In genomic region chr17:62478976-62479894, GRCh38 we compare ENCODE assay signal across 8 cellular contexts. TPM values are rescaled to one million over a fixed set of nuclear protein-coding genes. Genes with fewer than 3 reads are reported as not detected.
DNase-seq lines count a peak whose midpoint lies in the region; ATAC-seq and TF ChIP-seq lines count a peak whose summit lies in the region.
"Not testable (repeated sequence)": the region's sequence is repeated elsewhere in the genome, so short reads cannot be mapped to it uniquely, and the experiment has no call there.

No MANE protein-coding gene starts in this region.

- not testable (repeated sequence) for H2BK15ac ChIP-seq in mesendoderm (replicated peaks; ENCODE audit: low read depth)

- peak overlapping the region; percentile 73 for H3K27ac ChIP-seq in RWPE2 (ENCODE audit: poor library complexity, severe bottlenecking)
- peak overlapping the region; percentile 62 for H3K27ac ChIP-seq in mesendoderm (ENCODE audit: low read depth, low read length)

- H3K18ac ChIP-seq in mesendoderm (ENCODE audit: low read length), result peak overlapping the region; percentile 99

- peak overlapping the region; percentile 80 for H3K9ac ChIP-seq in mesendoderm (ENCODE audit: low read length)

- peak; percentile 34 for DNase-seq in CD1c-positive myeloid dendritic cell (ENCODE audit: extremely low spot score)
- DNase-seq in RWPE2 (ENCODE audit: low spot score), result not testable (repeated sequence)
- peak; percentile 83 for DNase-seq in activated effector memory CD4-positive, alpha-beta T cell treated with anti-CD3 and anti-CD28 coated beads, Interleukin-2, amount 50 U/mL, for 16 hours
- DNase-seq in mesendoderm, result peak; percentile 45
- peak; percentile 38 to 40 for DNase-seq in stimulated activated CD4-positive, alpha-beta T cell treated with anti-CD3 and anti-CD28 coated beads, Interleukin-2, amount 100 ng/mL, for 24 hours

- TF ChIP-seq CTCF in RWPE2 (IDR thresholded peaks at IDR 0.05; ENCODE audit: poor library complexity, severe bottlenecking), result not testable (repeated sequence)

- H3K23ac ChIP-seq in mesendoderm (ENCODE audit: low read length), result not testable (repeated sequence)

- WGBS in mesendoderm (ENCODE audit: extremely low coverage, insufficient coverage, low lambda C conversion rate), result no CpG with 5 or more reads among the region's 90 CpGs

- not testable (repeated sequence) for H3K4me1 ChIP-seq in RWPE2 (ENCODE audit: insufficient read depth, poor library complexity, severe bottlenecking); mesendoderm (ENCODE audit: control insufficient read depth, low read depth, low read length)

- H3K4me3 ChIP-seq in RWPE2 (ENCODE audit: severe bottlenecking), result peak overlapping the region; percentile 99
- H3K4me3 ChIP-seq in mesendoderm (ENCODE audit: low read length), result peak overlapping the region; percentile 58

- H3K79me1 ChIP-seq in mesendoderm (ENCODE audit: low read length), result not testable (repeated sequence)

- not testable (repeated sequence) for H3K9me3 ChIP-seq in RWPE2 (ENCODE audit: severe bottlenecking)

- H3K36me3 ChIP-seq in RWPE2 (ENCODE audit: low read depth); mesendoderm (ENCODE audit: control insufficient read depth, insufficient read depth, low read length): not testable (repeated sequence)

- H2BK120ac ChIP-seq in mesendoderm (ENCODE audit: low read depth, low read length), result not testable (repeated sequence)

- H3K4ac ChIP-seq in mesendoderm (ENCODE audit: low read depth, low read length), result peak overlapping the region; percentile 62

- ATAC-seq in GM19468 (IDR thresholded peaks at IDR 0.05; ENCODE audit: extremely low read depth, unreplicated experiment) (peak; percentile 15), HG03378 (IDR thresholded peaks at IDR 0.05; ENCODE audit: unreplicated experiment) (peak; percentile 31), RWPE2 (ENCODE audit: low read depth) (peak; percentile 26), esophagus mucosa (peak; percentile 59)

- peak overlapping the region; percentile 40 for H3K4me2 ChIP-seq in mesendoderm (ENCODE audit: low read length)

- H2BK5ac ChIP-seq in mesendoderm (ENCODE audit: low read length), result not testable (repeated sequence)

- H2AK5ac ChIP-seq in mesendoderm (ENCODE audit: low read length), result not testable (repeated sequence)

- peak overlapping the region; percentile 81 for H3K56ac ChIP-seq in mesendoderm (ENCODE audit: low read length)

- not testable (repeated sequence) for H4K5ac ChIP-seq in mesendoderm (ENCODE audit: low read length)

- H3K27me3 ChIP-seq in RWPE2 (ENCODE audit: insufficient read depth, poor library complexity, severe bottlenecking); mesendoderm (ENCODE audit: insufficient read depth, low read length, poor library complexity): not testable (repeated sequence)

- peaks cover 11% of the 10 kb centered on the region for H3K79me2 ChIP-seq in mesendoderm (ENCODE audit: control insufficient read depth, insufficient read depth, low read length)

- peak overlapping the region; percentile 86 for H4K8ac ChIP-seq in mesendoderm (ENCODE audit: low read depth, low read length)

RNA-seq across cellular contexts. Expression of gene TLK2, which starts 0.6 kb away (rescaled TPM):
- 29.0 TPM for total RNA-seq in esophagus mucosa
- 36.7 TPM for polyA plus RNA-seq in mesendoderm (2013, experiment 1 of 2)
- polyA plus RNA-seq in mesendoderm (2013, experiment 2 of 2), result 38.7 TPM

RNA-seq across cellular contexts. Expression of gene METTL2A, which starts 55.5 kb away (rescaled TPM):
- total RNA-seq in esophagus mucosa, result 15.7 TPM
- polyA plus RNA-seq in mesendoderm (2013, experiment 1 of 2), result 23.4 TPM
- polyA plus RNA-seq in mesendoderm (2013, experiment 2 of 2), result 25.0 TPM
